In the genomic region with DNA sequence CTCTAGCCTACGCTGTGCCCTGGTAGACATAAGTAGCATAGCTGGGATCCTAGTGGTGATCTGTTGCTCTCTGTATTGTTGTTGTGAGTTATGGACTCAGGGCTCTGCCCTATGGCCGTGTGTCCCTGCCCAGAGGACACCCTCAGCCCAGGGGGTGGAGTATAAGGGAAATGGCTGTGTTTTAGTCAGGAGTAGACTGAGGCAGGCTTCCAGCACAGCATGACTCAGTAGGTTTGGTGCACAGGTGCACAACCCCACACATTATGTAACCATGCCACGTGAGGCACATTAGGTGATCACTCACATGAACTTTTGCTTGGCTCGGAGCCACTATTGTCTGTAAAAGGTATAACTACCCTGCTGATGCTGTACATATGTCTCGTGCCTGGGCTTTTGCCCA, we compare ENCODE assay signal across 20 cellular contexts. TPM values are rescaled to one million over a fixed set of nuclear protein-coding genes. Genes with fewer than 3 reads are reported as not detected.
DNase-seq lines count a peak whose midpoint lies in the region; ATAC-seq, FAIRE-seq and TF ChIP-seq lines count a peak whose summit lies in the region.
"Had no signal": no experiment of that assay in that cellular context is flagged by ENCODE, and none has a peak within 500 bp of the region (broad histone marks: within the 10 kb centered on the region; RNA-seq: fewer than 3 reads in every experiment).

No MANE protein-coding gene starts in this region.

- H3K9me3 ChIP-seq in pancreas = no peaks in the 10 kb centered on the region
- H3K9me3 ChIP-seq in sigmoid colon = no peaks in the 10 kb centered on the region
- H3K9me3 ChIP-seq: upper lobe of left lung had no signal

- no peaks in the 10 kb centered on the region for H3K27me3 ChIP-seq in pancreas
- no peaks in the 10 kb centered on the region for H3K27me3 ChIP-seq in sigmoid colon
- H3K27me3 ChIP-seq: hepatocyte, upper lobe of left lung had no signal

- H3K36me3 Mint-ChIP-seq in Calu3 (ENCODE audit: insufficient read depth, unreplicated experiment) = no peaks in the 10 kb centered on the region
- H3K36me3 Mint-ChIP-seq: WTC11 had no signal

- 66 to 73% methylated on average over 5 of the region's 5 CpGs for WGBS in pancreas, 2 donors
- 50 to 79% methylated on average over 5 of the region's 5 CpGs for WGBS in sigmoid colon, 2 donors

- H3K4me3 Mint-ChIP-seq in Calu3 (ENCODE audit: low read depth, unreplicated experiment) = no peak overlapping the region
- H3K4me3 Mint-ChIP-seq: activated naive CD8-positive, alpha-beta T cell treated with anti-CD3 and anti-CD28 coated beads, Interleukin-2, amount 50 U/mL, for 24 hours; WTC11 had no signal

- H3K9me3 Mint-ChIP-seq in Calu3 (ENCODE audit: low read depth, unreplicated experiment) = no peaks in the 10 kb centered on the region
- H3K9me3 Mint-ChIP-seq: activated naive CD8-positive, alpha-beta T cell treated with anti-CD3 and anti-CD28 coated beads, Interleukin-2, amount 50 U/mL, for 24 hours; WTC11 had no signal

- H3K4me3 ChIP-seq in fibroblast of the aortic adventitia (ENCODE audit: low read depth, low read length) = no peak overlapping the region
- H3K4me3 ChIP-seq in pancreas = no peak overlapping the region
- H3K4me3 ChIP-seq in sigmoid colon = no peak overlapping the region
- H3K4me3 ChIP-seq: hepatocyte, upper lobe of left lung had no signal

- TF ChIP-seq EP300 in sigmoid colon (IDR thresholded peaks at IDR 0.05) = no peak

- H3K27ac ChIP-seq in pancreas = no peak overlapping the region
- no peak overlapping the region for H3K27ac ChIP-seq in sigmoid colon
- H3K27ac ChIP-seq: hepatocyte, upper lobe of left lung had no signal

- no peak for TF ChIP-seq CTCF in Calu3 (IDR thresholded peaks at IDR 0.05; ENCODE audit: unreplicated experiment)
- TF ChIP-seq CTCF in fibroblast of the aortic adventitia (IDR thresholded peaks at IDR 0.05; ENCODE audit: insufficient read depth, low read length) = no peak
- no peak for TF ChIP-seq CTCF in pancreas (IDR thresholded peaks at IDR 0.05)
- TF ChIP-seq CTCF in sigmoid colon (IDR thresholded peaks at IDR 0.05) = no peak

- peaks cover 21% of the 10 kb centered on the region for H3K4me1 Mint-ChIP-seq in Calu3 (ENCODE audit: low read depth, unreplicated experiment)
- H3K4me1 Mint-ChIP-seq: WTC11 had no signal

- no peaks in the 10 kb centered on the region for H3K4me1 ChIP-seq in pancreas
- H3K4me1 ChIP-seq in sigmoid colon = no peaks in the 10 kb centered on the region
- H3K4me1 ChIP-seq: upper lobe of left lung had no signal

- ATAC-seq in pancreas (peak; percentile 39 to 55 (median 46)), HG02884 (IDR thresholded peaks at IDR 0.05; ENCODE audit: unreplicated experiment) (no peak), GM21447 (IDR thresholded peaks at IDR 0.05; ENCODE audit: unreplicated experiment) (no peak)
- ATAC-seq: activated naive CD8-positive, alpha-beta T cell treated with anti-CD3 and anti-CD28 coated beads, Interleukin-2, amount 50 U/mL, for 24 hours; WTC11 had no signal

- no peak for FAIRE-seq in pancreas (lab: Jason Lieb, UNC)

- H3K27me3 Mint-ChIP-seq in Calu3 (ENCODE audit: unreplicated experiment) = no peaks in the 10 kb centered on the region
- H3K27me3 Mint-ChIP-seq: activated naive CD8-positive, alpha-beta T cell treated with anti-CD3 and anti-CD28 coated beads, Interleukin-2, amount 50 U/mL, for 24 hours had no signal

- intact Hi-C loops in Calu3 (cut with micrococcal nuclease; ENCODE audit: unreplicated experiment) (no loop called here), pancreas (cut with DNase I) (no loop called here), sigmoid colon (cut with DNase I) (no loop called here)

- peak overlapping the region; percentile 78 for H3K27ac Mint-ChIP-seq in Calu3 (ENCODE audit: unreplicated experiment)
- H3K27ac Mint-ChIP-seq: activated naive CD8-positive, alpha-beta T cell treated with anti-CD3 and anti-CD28 coated beads, Interleukin-2, amount 50 U/mL, for 24 hours; WTC11 had no signal

- TF ChIP-seq POLR2A in sigmoid colon (IDR thresholded peaks at IDR 0.05) = no peak

- DNase-seq in Calu3 (peak; percentile 75), RPMI8226 (peak; percentile 70), fibroblast of the aortic adventitia (ENCODE audit: low read depth) (peak; percentile 9), pancreas (peak in 3 of 6 donors; percentile 34 to 45 (median 35)), NCI-H2227 treated with DMSO at 0.1 percent for 48 hours (lab: John Stamatoyannopoulos, UW) (no peak), sigmoid colon (no peak)
- DNase-seq: ACHN; activated naive CD8-positive, alpha-beta T cell treated with anti-CD3 and anti-CD28 coated beads, Interleukin-2, amount 50 U/mL, for 24 hours; DMS79 treated with DMSO at 0.1 percent for 48 hours; GOT3; midbrain; NCI-H1417 treated with DMSO at 0.1 percent for 48 hours; NCI-H446; SHP77; T-helper 2 cell; upper lobe of left lung had no signal

- CTCF ChIA-PET in Calu3 (lab: Charles Lee) = no interaction called here

- H3K36me3 ChIP-seq in pancreas (no peaks in the 10 kb centered on the region), sigmoid colon (peaks cover 0 to 11% (median 0%) of the 10 kb centered on the region in 4 donors)

- BruUV-seq in Calu3 (replicated peaks; lab: Mats Ljungman, UMichigan) = no TSS peak

RNA-seq across cellular contexts. Expression of a gene that starts 59.9 kb away (rescaled TPM):
- total RNA-seq in Calu3 (2022) = 32.0 and 37.4 TPM in 2 replicates
- 13.7 and 26.8 TPM in 2 replicates for total RNA-seq in fibroblast of the aortic adventitia (ENCODE audit: low replicate concordance)
- total RNA-seq in pancreas = 10 to 100 TPM in 2 of 6 donors, 1 to 10 TPM in 4; 8.4 to 16.8 (median 9.2) TPM
- 1 to 10 TPM; 4.3 to 6.5 TPM for polyA plus RNA-seq in pancreas
- total RNA-seq in sigmoid colon = 10 to 100 TPM; 19.1 to 61.6 (median 30.4) TPM
- polyA plus RNA-seq in sigmoid colon = 10 to 100 TPM; 12.0 to 14.3 (median 12.8) TPM

Comparison
In these comparisons a context has a peak if more than half of its experiments do, and no peak if none do; other contexts are left out.
1. DNase-seq: peak in Calu3 (single experiment), RPMI8226 (single experiment) and fibroblast of the aortic adventitia (single experiment); none in NCI-H2227 treated with DMSO at 0.1 percent for 48 hours (single experiment) and sigmoid colon (single experiment).
2. ATAC-seq: peak in pancreas (4 of 4); none in HG02884 (single experiment) and GM21447 (single experiment).